ENCODE assay signal across 10 cellular contexts in genomic region chr7:5430612-5430947, GRCh38. TPM values are rescaled to one million over a fixed set of nuclear protein-coding genes. Genes with fewer than 3 reads are reported as not detected.
DNase-seq lines count a peak whose midpoint lies in the region; ATAC-seq and TF ChIP-seq lines count a peak whose summit lies in the region.
"Had no signal": no experiment of that assay in that cellular context is flagged by ENCODE, and none has a peak within 500 bp of the region (broad histone marks: within the 10 kb centered on the region; RNA-seq: fewer than 3 reads in every experiment).

No MANE protein-coding gene starts in this region.

- peaks cover 11 to 49% of the 10 kb centered on the region in 2 experiments for H3K79me1 ChIP-seq in IMR-90 (ENCODE audit: low read depth in 1 of 2, low read length in 2 of 2)

- peaks cover 10% of the 10 kb centered on the region for H3K9me3 Mint-ChIP-seq in dendritic cell treated with granulocyte-macrophage colony-stimulating factor and Interleukin-4, amounts not matched to agents 40 ng/mL and 50 ng/mL, for 4 days
- H3K9me3 Mint-ChIP-seq in stimulated activated naive CD8-positive, alpha-beta T cell treated with anti-CD3 and anti-CD28 coated beads, Interleukin-15, amount 100 ng/mL, for 72 hours: peaks cover 0 to 6% of the 10 kb centered on the region in 2 donors

- peaks cover 42% of the 10 kb centered on the region for H4K20me1 ChIP-seq in IMR-90 (ENCODE audit: insufficient read depth, low read length)

- no peak overlapping the region for H3K4me3 Mint-ChIP-seq in dendritic cell treated with granulocyte-macrophage colony-stimulating factor and Interleukin-4, amounts not matched to agents 40 ng/mL and 50 ng/mL, for 4 days
- H3K4me3 Mint-ChIP-seq in stimulated activated naive CD8-positive, alpha-beta T cell treated with anti-CD3 and anti-CD28 coated beads, Interleukin-15, amount 100 ng/mL, for 72 hours: peak overlapping the region in 1 of 2 donors; percentile 19
- H3K4me3 Mint-ChIP-seq: activated B cell treated with CpG ODN at 0.5 μM for 24 hours had no signal

- dilution Hi-C loops in IMR-90 (cut with HindIII; ENCODE audit: low sequenced_read_pairs, unreplicated experiment): no loop called here

- H3K9me1 ChIP-seq in IMR-90 (ENCODE audit: insufficient read depth, low read length): peaks cover 4% of the 10 kb centered on the region

- H2AK5ac ChIP-seq in IMR-90 (ENCODE audit: low read depth, low read length): peak overlapping the region; percentile 89

- H3K4me1 Mint-ChIP-seq in dendritic cell treated with granulocyte-macrophage colony-stimulating factor and Interleukin-4, amounts not matched to agents 40 ng/mL and 50 ng/mL, for 4 days (ENCODE audit: low read depth): peaks cover 51% of the 10 kb centered on the region
- H3K4me1 Mint-ChIP-seq in stimulated activated naive CD8-positive, alpha-beta T cell treated with anti-CD3 and anti-CD28 coated beads, Interleukin-15, amount 100 ng/mL, for 72 hours: peaks cover 45% of the 10 kb centered on the region

- no peak overlapping the region for H2BK20ac ChIP-seq in IMR-90 (ENCODE audit: low read depth, low read length)

- no peak for TF ChIP-seq EP300 in transverse colon (IDR thresholded peaks at IDR 0.05; ENCODE audit: low read depth)

- H3K36me3 Mint-ChIP-seq in dendritic cell treated with granulocyte-macrophage colony-stimulating factor and Interleukin-4, amounts not matched to agents 40 ng/mL and 50 ng/mL, for 4 days (ENCODE audit: low read depth): peaks cover 65% of the 10 kb centered on the region

- H3K9ac ChIP-seq in IMR-90 (ENCODE audit: low read depth, low read length) (0 out of 2 replicates have a peak overlapping the region, but pooled peaks have one; percentile 90), muscle layer of colon (ENCODE audit: low read length) (peak overlapping the region; percentile 81)

- DNase-seq in IMR-90 (no peak), transverse colon (no peak), midbrain (lab: John Stamatoyannopoulos, UW) (no peak)
- no peak for DNase-seq in stimulated activated naive CD8-positive, alpha-beta T cell treated with anti-CD3 and anti-CD28 coated beads, Interleukin-15, amount 100 ng/mL, for 72 hours
- DNase-seq: activated B cell treated with CpG ODN at 0.5 μM for 24 hours; activated T-cell treated with anti-CD3 and anti-CD28 coated beads, Interleukin-2, amount 50 U/mL, for 1 hour; NCI-H510A had no signal

- no peak overlapping the region for H2BK5ac ChIP-seq in IMR-90 (ENCODE audit: low read depth, low read length, poor library complexity, severe bottlenecking)

- in situ Hi-C loops in IMR-90 (cut with MboI; ENCODE audit: low sequenced_read_pairs) (no loop called here), transverse colon (cut with MboI; ENCODE audit: low pct_ligation_motif_present in 1 of 4, low pct_unique_long_range_greater_than_20kb in 1 of 4, low sequenced_read_pairs in 3 of 4) (no loop called here)

- peaks cover 6% of the 10 kb centered on the region; the same call in 1 of the 2 replicates for H3K4me1 ChIP-seq in IMR-90 (ENCODE audit: control insufficient read depth, insufficient read depth, low read length)
- peaks cover 18% of the 10 kb centered on the region for H3K4me1 ChIP-seq in muscle layer of colon (ENCODE audit: insufficient read depth, low read length)
- H3K4me1 ChIP-seq in transverse colon: peaks cover 10 to 30% (median 26%) of the 10 kb centered on the region in 4 donors

- no TSS peak for BruUV-seq in IMR-90 (replicated peaks; lab: Mats Ljungman, UMichigan)

- H3K27me3 ChIP-seq in IMR-90 (ENCODE audit: control insufficient read depth, insufficient read depth, low read length) (no peaks in the 10 kb centered on the region), muscle layer of colon (ENCODE audit: control insufficient read depth in 1 of 2, insufficient read depth in 2 of 2, low read length in 2 of 2) (no peaks in the 10 kb centered on the region), transverse colon (no peaks in the 10 kb centered on the region)

- 0 out of 2 replicates have a peak, but pooled peaks cover 2% of the 10 kb centered on the region for H3K9me3 ChIP-seq in IMR-90 (ENCODE audit: control insufficient read depth, insufficient read depth, low read length)
- no peaks in the 10 kb centered on the region for H3K9me3 ChIP-seq in muscle layer of colon (ENCODE audit: low read length)
- no peaks in the 10 kb centered on the region for H3K9me3 ChIP-seq in transverse colon

- H3K23ac ChIP-seq in IMR-90 (ENCODE audit: low read depth, low read length): peak overlapping the region; percentile 95

- peak overlapping the region; percentile 90; the same call in 1 of the 2 replicates for H3K4me2 ChIP-seq in IMR-90 (ENCODE audit: low read depth, low read length)

- peak overlapping the region in 1 of 2 experiments; percentile 59; a peak in 2 of 4 replicates for H4K8ac ChIP-seq in IMR-90 (ENCODE audit: low read depth in 2 of 2, low read length in 2 of 2)

- peaks cover 9% of the 10 kb centered on the region for H3K27me3 Mint-ChIP-seq in dendritic cell treated with granulocyte-macrophage colony-stimulating factor and Interleukin-4, amounts not matched to agents 40 ng/mL and 50 ng/mL, for 4 days
- peaks cover 72% of the 10 kb centered on the region for H3K27me3 Mint-ChIP-seq in stimulated activated naive CD8-positive, alpha-beta T cell treated with anti-CD3 and anti-CD28 coated beads, Interleukin-15, amount 100 ng/mL, for 72 hours

- intact Hi-C loops in IMR-90 (cut with micrococcal nuclease) (no loop called here), transverse colon (cut with DNase I; ENCODE audit: low total_unique reads) (no loop called here)
- intact Hi-C loops in dendritic cell treated with granulocyte-macrophage colony-stimulating factor and Interleukin-4, amounts not matched to agents 40 ng/mL and 50 ng/mL, for 4 days (cut with micrococcal nuclease): no loop called here

- H2AK9ac ChIP-seq in IMR-90 (replicated peaks; ENCODE audit: low read depth, low read length, poor library complexity): peak overlapping the region; percentile 99

- no peak overlapping the region for H4K5ac ChIP-seq in IMR-90 (ENCODE audit: low read depth, low read length)

- H3K27ac ChIP-seq in IMR-90 (ENCODE audit: insufficient read depth, low read length) (peak overlapping the region; percentile 99; the same call in 1 of the 2 replicates), muscle layer of colon (ENCODE audit: low read depth, low read length) (peak overlapping the region; percentile 35), transverse colon (peak overlapping the region; percentile 96 to 100 (median 98))

- H3K4me3 ChIP-seq in IMR-90 (ENCODE audit: insufficient read depth, low read depth, low read length) (no peak overlapping the region), muscle layer of colon (ENCODE audit: low read depth in 1 of 2, low read length in 2 of 2) (peak overlapping the region in 1 of 2 donors; percentile 43), transverse colon (peak overlapping the region in 1 of 4 donors; percentile 89)

- H3K27ac Mint-ChIP-seq in dendritic cell treated with granulocyte-macrophage colony-stimulating factor and Interleukin-4, amounts not matched to agents 40 ng/mL and 50 ng/mL, for 4 days: peak overlapping the region; percentile 100
- H3K27ac Mint-ChIP-seq in stimulated activated naive CD8-positive, alpha-beta T cell treated with anti-CD3 and anti-CD28 coated beads, Interleukin-15, amount 100 ng/mL, for 72 hours: no peak overlapping the region
- H3K27ac Mint-ChIP-seq: activated B cell treated with CpG ODN at 0.5 μM for 24 hours had no signal

- TF ChIP-seq RAD21 in IMR-90 (IDR thresholded peaks at IDR 0.05; ENCODE audit: low read length): no peak

- CTCF ChIA-PET in IMR-90 (lab: Yijun Ruan, JAX): no interaction called here

- no peak overlapping the region for H2AFZ ChIP-seq in IMR-90 (replicated peaks; ENCODE audit: low read length, poor library complexity)

- peak overlapping the region; percentile 78 for H3K14ac ChIP-seq in IMR-90 (replicated peaks; ENCODE audit: low read depth, low read length)

- H3K56ac ChIP-seq in IMR-90 (ENCODE audit: extremely low read depth, insufficient read depth, low read length): no peak overlapping the region

- H2BK15ac ChIP-seq in IMR-90 (ENCODE audit: low read depth, low read length): peak overlapping the region; percentile 68; the same call in 1 of the 3 replicates

- H4K91ac ChIP-seq in IMR-90 (ENCODE audit: insufficient read depth, low read depth, low read length): peak overlapping the region; percentile 38

- peak overlapping the region; percentile 39; the same call in 1 of the 2 replicates for H2BK120ac ChIP-seq in IMR-90 (ENCODE audit: low read depth, low read length)

- POLR2A ChIA-PET in IMR-90 (lab: Charles Lee; ENCODE audit: unreplicated experiment): interaction anchor here (0.6 kb wide), 1 partner anchor 9 kb away, joined by 3 read pairs; no protein-coding TSS in a partner anchor

- TF ChIP-seq CTCF in IMR-90 (conservative IDR thresholded peaks at IDR 0.05; ENCODE audit: low read depth, low read length) (no peak), transverse colon (IDR thresholded peaks at IDR 0.05) (no peak)

- H3K36me3 ChIP-seq in IMR-90 (ENCODE audit: control insufficient read depth, insufficient read depth, low read length): peaks cover 11% of the 10 kb centered on the region; the same call in 1 of the 2 replicates
- H3K36me3 ChIP-seq in muscle layer of colon (ENCODE audit: insufficient read depth, low read length): no peaks in the 10 kb centered on the region
- H3K36me3 ChIP-seq in transverse colon: no peaks in the 10 kb centered on the region

- no peak overlapping the region for H3K18ac ChIP-seq in IMR-90 (ENCODE audit: low read depth, low read length)

- no peak for TF ChIP-seq POLR2A in IMR-90 (IDR thresholded peaks at IDR 0.05; ENCODE audit: low read depth, low read length)
- TF ChIP-seq POLR2A in transverse colon (IDR thresholded peaks at IDR 0.05): no peak

- no CpG with 5 or more reads among the region's 5 CpGs for WGBS in IMR-90 (ENCODE audit: extremely low coverage in 2 of 2, insufficient read length in 1 of 2), 2 experiments
- WGBS in transverse colon (ENCODE audit: low coverage in 1 of 2), 2 donors: 55% methylated on average over 4 of the region's 5 CpGs; no CpG with 5 or more reads in 1 of the 2 donors

- ATAC-seq in IMR-90 (ENCODE audit: low read depth): no peak
- ATAC-seq in stimulated activated naive CD8-positive, alpha-beta T cell treated with anti-CD3 and anti-CD28 coated beads, Interleukin-15, amount 100 ng/mL, for 72 hours: no peak
- no peak for ATAC-seq in GM21576 (IDR thresholded peaks at IDR 0.05; ENCODE audit: unreplicated experiment)

- H3K4ac ChIP-seq in IMR-90 (ENCODE audit: low read depth, low read length): peak overlapping the region; percentile 96

RNA-seq across cellular contexts. Expression of gene TNRC18, which starts 6.9 kb away (rescaled TPM):
- total RNA-seq in IMR-90 (2012; rRNA removed) (4.7 and 5.3 TPM in 2 replicates), transverse colon (100 to 1,000 TPM in 3 of 4 donors, 10 to 100 TPM in 1; 91.2 to 430 (median 175) TPM)
- 29.6 and 37.9 TPM in 2 replicates for polyA plus RNA-seq in IMR-90 (2012; rRNA removed)
- 37.7 and 43.0 TPM in 2 replicates for polyA plus RNA-seq in IMR-90 (2012; cell fraction: cytosol; rRNA removed)
- 64.3 and 93.3 TPM in 2 replicates for polyA plus RNA-seq in IMR-90 (2012; cell fraction: nucleus; rRNA removed; ENCODE audit: low replicate concordance)

Comparison
In these comparisons a context has a peak if more than half of its experiments do, and no peak if none do; other contexts are left out.
1. H3K27ac ChIP-seq: peak in every context shown above with its lines; median percentile 99 in IMR-90; 98 in transverse colon; 35 in muscle layer of colon.
2. RNA of gene TNRC18, which starts 6.9 kb away (total RNA-seq): 91.2 to 430 TPM in transverse colon; 4.7 to 5.3 TPM in IMR-90; every median in the first group is over 10 times any median in the second.